ENCODE assay signal across 8 cellular contexts in genomic region chr1:121458291-121459048, GRCh38.
DNase-seq lines count a peak whose midpoint lies in the region; ATAC-seq, FAIRE-seq and TF ChIP-seq lines count a peak whose summit lies in the region.

No MANE protein-coding gene starts in this region.

- in situ Hi-C loops in HepG2 (cut with HindIII; ENCODE audit: extremely low pct_ligation_motif_present, low pct_unique_long_range_greater_than_20kb) = no loop called here

- TF ChIP-seq POLR2A in HepG2 (IDR thresholded peaks at IDR 0.05; ENCODE audit: insufficient read depth in 1 of 2, low read depth in 2 of 2, low read length in 2 of 2) (no peak), lower leg skin (IDR thresholded peaks at IDR 0.05) (no peak)

- POLR2A ChIA-PET in HepG2 (lab: Yijun Ruan, JAX) = no interaction called here

- ATAC-seq in HG03064 (IDR thresholded peaks at IDR 0.05; ENCODE audit: low read depth, unreplicated experiment) (peak; percentile 100), HepG2 (no peak)

- peaks cover 9% of the 10 kb centered on the region for H3K4me1 Mint-ChIP-seq in activated naive CD4-positive, alpha-beta T cell treated with anti-CD3 and anti-CD28 coated beads, Interleukin-2, amount 10 ng/mL, durations not matched to agents 7 days and 5 days

- H2AFZ ChIP-seq in HepG2 (ENCODE audit: low read length) = no peak overlapping the region

- H3K9me3 Mint-ChIP-seq in activated naive CD4-positive, alpha-beta T cell treated with anti-CD3 and anti-CD28 coated beads, Interleukin-2, amount 10 ng/mL, durations not matched to agents 7 days and 5 days = no peaks in the 10 kb centered on the region

- no peaks in the 10 kb centered on the region for H4K20me1 ChIP-seq in HepG2 (ENCODE audit: insufficient read depth, low read length)

- no TSS peak for BruUV-seq in HepG2 (replicated peaks; lab: Mats Ljungman, UMichigan)

- peaks cover 2% of the 10 kb centered on the region for H3K36me3 Mint-ChIP-seq in activated naive CD4-positive, alpha-beta T cell treated with anti-CD3 and anti-CD28 coated beads, Interleukin-2, amount 10 ng/mL, durations not matched to agents 7 days and 5 days

- no peaks in the 10 kb centered on the region for H3K79me2 ChIP-seq in HepG2 (ENCODE audit: insufficient read depth, low read length)

- H3K27me3 ChIP-seq in subcutaneous abdominal adipose tissue (ENCODE audit: control insufficient read depth in 5 of 5, insufficient read depth in 4 of 5, low read length in 5 of 5) = no peaks in the 10 kb centered on the region
- H3K27me3 ChIP-seq in HepG2 (ENCODE audit: control insufficient read depth in 1 of 2, insufficient read depth in 2 of 2, low read length in 2 of 2) = peaks cover 0 to 1% of the 10 kb centered on the region in 2 experiments; a peak in 1 of 5 replicates

- H3K36me3 ChIP-seq in subcutaneous abdominal adipose tissue (ENCODE audit: control insufficient read depth in 5 of 5, insufficient read depth in 5 of 5, low read length in 5 of 5) (peaks cover 0 to 3% (median 0%) of the 10 kb centered on the region in 5 donors), HepG2 (replicated peaks in 1 of 2; ENCODE audit: control insufficient read depth in 1 of 2, insufficient read depth in 2 of 2, low read length in 2 of 2) (no peaks in the 10 kb centered on the region)

- CTCF ChIA-PET in activated naive CD4-positive, alpha-beta T cell treated with anti-CD3 and anti-CD28 coated beads, Interleukin-2, amount 10 ng/mL, durations not matched to agents 7 days and 5 days (lab: Charles Lee) = interaction anchor here (1.0 to 1.3 kb wide), 2 partner anchors 14 to 58 kb away, joined by 3 to 4 read pairs; no protein-coding TSS in a partner anchor
- CTCF ChIA-PET in HepG2 (lab: Yijun Ruan, JAX; ENCODE audit: low intra/inter-chr PET ratio, low total read pairs) = no interaction called here

- H3K9ac ChIP-seq in subcutaneous abdominal adipose tissue (ENCODE audit: low read length in 5 of 5) (no peak overlapping the region), HepG2 (ENCODE audit: insufficient read depth, low read depth, low read length) (no peak overlapping the region)

- H3K4me2 ChIP-seq in HepG2 (ENCODE audit: low read depth, low read length) = no peak overlapping the region

- H3K27me3 Mint-ChIP-seq in activated naive CD4-positive, alpha-beta T cell treated with anti-CD3 and anti-CD28 coated beads, Interleukin-2, amount 10 ng/mL, durations not matched to agents 7 days and 5 days = no peaks in the 10 kb centered on the region

- TF ChIP-seq RAD21 in HepG2 (CRISPR knock-in tag; IDR thresholded peaks at IDR 0.05) = no peak

- H3K27ac Mint-ChIP-seq in activated naive CD4-positive, alpha-beta T cell treated with anti-CD3 and anti-CD28 coated beads, Interleukin-2, amount 10 ng/mL, durations not matched to agents 7 days and 5 days = no peak overlapping the region

- TF ChIP-seq CTCF in HepG2 (CRISPR knock-in tag; IDR thresholded peaks at IDR 0.05) (no peak), lower leg skin (IDR thresholded peaks at IDR 0.05) (no peak)

- no peak overlapping the region for H3K27ac ChIP-seq in subcutaneous abdominal adipose tissue (ENCODE audit: low read depth, low read length)
- H3K27ac ChIP-seq in HepG2 (ENCODE audit: extremely low read length, insufficient read depth, low read length) = no peak overlapping the region

- peak overlapping the region; percentile 8 for H3K4me3 Mint-ChIP-seq in activated naive CD4-positive, alpha-beta T cell treated with anti-CD3 and anti-CD28 coated beads, Interleukin-2, amount 10 ng/mL, durations not matched to agents 7 days and 5 days

- H3K4me1 ChIP-seq in subcutaneous abdominal adipose tissue (ENCODE audit: control insufficient read depth in 5 of 5, insufficient read depth in 5 of 5, low read length in 5 of 5) = peaks cover 0 to 7% (median 0%) of the 10 kb centered on the region in 5 donors
- H3K4me1 ChIP-seq in HepG2 (ENCODE audit: insufficient read depth, low read length) = no peaks in the 10 kb centered on the region

- no peak for FAIRE-seq in HepG2 (lab: Jason Lieb, UNC)

- intact Hi-C loops in HepG2 (cut with micrococcal nuclease; ENCODE audit: unreplicated experiment) = no loop called here
- intact Hi-C loops in lower leg skin (cut with DNase I; ENCODE audit: low total_unique reads) = no loop called here

- 38% methylated on average over 2 of the region's 2 CpGs for WGBS in HepG2 (ENCODE audit: low lambda C conversion rate)
- 51 to 54% methylated on average over 2 of the region's 2 CpGs for WGBS in lower leg skin, 2 donors

- no peaks in the 10 kb centered on the region for H3K9me3 ChIP-seq in subcutaneous abdominal adipose tissue (ENCODE audit: control insufficient read depth in 5 of 5, low read length in 5 of 5)
- H3K9me3 ChIP-seq in HepG2 (ENCODE audit: low read length) = no peaks in the 10 kb centered on the region

- no peak for TF ChIP-seq EP300 in HepG2 (IDR thresholded peaks at IDR 0.05; ENCODE audit: low read depth in 2 of 2, low read length in 2 of 2)
- TF ChIP-seq EP300 in HepG2 (CRISPR knock-in tag; IDR thresholded peaks at IDR 0.05; ENCODE audit: borderline replicate concordance) = no peak

- H3K4me3 ChIP-seq in subcutaneous abdominal adipose tissue (ENCODE audit: low read depth in 1 of 5, low read length in 5 of 5) (peak overlapping the region; percentile 0 to 42 (median 3)), HepG2 (replicated peaks in 1 of 3; ENCODE audit: insufficient read depth in 1 of 3, low read depth in 2 of 3, low read length in 3 of 3) (no peak overlapping the region), lower leg skin (ENCODE audit: low read depth, poor library complexity, severe bottlenecking) (no peak overlapping the region)

- no peak for DNase-seq in activated naive CD4-positive, alpha-beta T cell treated with anti-CD3 and anti-CD28 coated beads, Interleukin-2, amount 10 ng/mL, durations not matched to agents 7 days and 5 days
- no peak for DNase-seq in activated naive CD4-positive, alpha-beta T cell (lab: John Stamatoyannopoulos, UW)
- DNase-seq in SKM-1 treated with dmso at 0.1 percent for 144 hours (lab: John Stamatoyannopoulos, UW; ENCODE audit: unreplicated experiment) (peak; percentile 53), HepG2 (ENCODE audit: low spot score) (no peak), dedifferentiated amniotic fluid mesenchymal stem cell (ENCODE audit: extremely low spot score) (no peak), lower leg skin (ENCODE audit: low spot score in 2 of 2) (no peak)

TF ChIP-seq in HepG2, 621 proteins besides CTCF, POLR2A, EP300 and RAD21:
- TF ChIP-seq ZBTB7B (CRISPR knock-in tag; IDR thresholded peaks at IDR 0.05) (no peak), ZNF546 (CRISPR knock-in tag; conservative IDR thresholded peaks at IDR 0.05) (no peak), ZNF234 (CRISPR knock-in tag; conservative IDR thresholded peaks at IDR 0.05) (no peak), ZNF407 (CRISPR knock-in tag; IDR thresholded peaks at IDR 0.05; ENCODE audit: not compliant biosample characterization) (no peak), MTA3 (CRISPR knock-in tag; IDR thresholded peaks at IDR 0.05) (no peak)
TF ChIP-seq in HepG2: peak in this region for 0.

Comparison
In these comparisons a context has a peak if more than half of its experiments do, and no peak if none do; other contexts are left out.
1. H3K4me3 ChIP-seq: peak in subcutaneous abdominal adipose tissue (5 of 5); none in HepG2 (0 of 3) and lower leg skin (single experiment).